In the genomic region with DNA sequence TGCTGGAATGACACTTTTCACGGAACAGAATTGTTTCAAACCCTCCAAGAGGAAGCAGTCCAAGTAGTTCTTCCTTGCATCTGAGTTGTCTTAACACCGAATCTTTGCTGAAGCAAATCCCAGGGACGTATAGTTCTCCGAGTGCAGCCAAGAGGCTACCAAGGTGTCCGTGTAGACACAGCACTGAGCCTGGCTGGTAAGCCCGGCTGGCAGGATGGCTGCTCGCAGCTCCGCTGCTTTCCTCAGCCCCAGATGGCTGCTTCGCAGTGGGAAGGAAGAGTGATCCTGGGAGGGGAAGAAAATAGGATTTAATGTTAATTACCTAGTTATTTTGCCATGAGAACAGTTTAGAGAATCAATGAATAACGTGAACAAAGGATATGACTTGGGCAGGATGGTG, we compare ENCODE assay signal across 25 cellular contexts.
A peak's percentile ranks its signal among the peaks of the same experiment; 100 is the strongest.
DNase-seq lines count a peak whose midpoint lies in the region; ATAC-seq and TF ChIP-seq lines count a peak whose summit lies in the region.
"Had no signal": no experiment of that assay in that cellular context is flagged by ENCODE, and none has a peak within 500 bp of the region (broad histone marks: within the 10 kb centered on the region; RNA-seq: fewer than 3 reads in every experiment).

No MANE protein-coding gene starts in this region.

- no peak overlapping the region for H2BK12ac ChIP-seq in neuronal stem cell (ENCODE audit: low read length)

- no peak overlapping the region for H4K8ac ChIP-seq in neuronal stem cell (ENCODE audit: low read depth, low read length)

- no peak for ATAC-seq in Right ventricle myocardium superior (ENCODE audit: poor library complexity)
- ATAC-seq: A549; CD8-positive, alpha-beta T cell; GM12878 had no signal

- no peak overlapping the region for H3K18ac ChIP-seq in neuronal stem cell (ENCODE audit: low read length)

- CTCF ChIA-PET in CD8-positive, alpha-beta memory T cell (lab: Charles Lee) = no interaction called here

- H3K9me3 ChIP-seq in neuronal stem cell (replicated peaks in 1 of 2; ENCODE audit: control insufficient read depth in 2 of 2, insufficient read depth in 1 of 2, low read depth in 1 of 2, low read length in 2 of 2) = peaks cover 0 to 3% of the 10 kb centered on the region in 2 donors
- no peaks in the 10 kb centered on the region for H3K9me3 ChIP-seq in spleen
- no peaks in the 10 kb centered on the region for H3K9me3 ChIP-seq in CD8-positive, alpha-beta memory T cell (ENCODE audit: low read length)
- H3K9me3 ChIP-seq: A549; BLaER1 treated with 17β-estradiol and CSF1 and Interleukin-3, amounts not matched to agents 10 nM and 100 nM had no signal

- H3K9ac ChIP-seq in neuronal stem cell (ENCODE audit: low read depth, low read length, poor library complexity) = peak overlapping the region; percentile 47
- H3K9ac ChIP-seq: BLaER1 treated with 17β-estradiol and CSF1 and Interleukin-3, amounts not matched to agents 10 nM and 100 nM had no signal

- H3K23ac ChIP-seq in neuronal stem cell (ENCODE audit: low read depth, low read length, poor library complexity) = no peak overlapping the region

- H3K36me3 Mint-ChIP-seq in CD8-positive, alpha-beta memory T cell = no peaks in the 10 kb centered on the region
- H3K36me3 Mint-ChIP-seq: CD8-positive, alpha-beta T cell had no signal

- H3K4me3 ChIP-seq in neuronal stem cell (ENCODE audit: low read length in 2 of 2) (no peak overlapping the region), spleen (no peak overlapping the region)
- H3K4me3 ChIP-seq in CD8-positive, alpha-beta memory T cell (ENCODE audit: low read length) = no peak overlapping the region
- H3K4me3 ChIP-seq: A549; BLaER1 treated with 17β-estradiol and CSF1 and Interleukin-3, amounts not matched to agents 10 nM and 100 nM; GM12878 had no signal

- H2BK120ac ChIP-seq in neuronal stem cell (ENCODE audit: low read depth, low read length) = no peak overlapping the region

- no peak overlapping the region for H4K91ac ChIP-seq in neuronal stem cell (ENCODE audit: low read depth, low read length, poor library complexity)

- DNase-seq in NCI-H82 (lab: John Stamatoyannopoulos, UW) (peak; percentile 65), NCI-H82 treated with DMSO at 0.1 percent for 48 hours (lab: John Stamatoyannopoulos, UW; ENCODE audit: unreplicated experiment) (no peak), cardiac septum (ENCODE audit: low spot score) (peak; percentile 31), Right ventricle myocardium superior (no peak), neuronal stem cell (ENCODE audit: low spot score) (no peak), spleen (peak; percentile 51), LoVo (ENCODE audit: low spot score) (no peak)
- DNase-seq in CD8-positive, alpha-beta memory T cell = no peak
- DNase-seq: AML-193; CD4-positive, alpha-beta T cell; CD8-positive, alpha-beta T cell; COR-L47; DMS 273 treated with DMSO at 0.1 percent for 48 hours; DMS153; DMS53; DMS79; DND-41; EL; GDM1 had no signal

- peaks cover 25 to 30% of the 10 kb centered on the region in 2 donors for H3K27me3 Mint-ChIP-seq in CD8-positive, alpha-beta memory T cell

- H3K9me3 Mint-ChIP-seq in CD8-positive, alpha-beta memory T cell = no peaks in the 10 kb centered on the region
- H3K9me3 Mint-ChIP-seq: CD4-positive, alpha-beta T cell; CD8-positive, alpha-beta T cell had no signal

- no peak overlapping the region for H3K4ac ChIP-seq in neuronal stem cell (ENCODE audit: low read length)

- no peak overlapping the region for H2BK5ac ChIP-seq in neuronal stem cell (ENCODE audit: low read length)

- POLR2A ChIA-PET in CD8-positive, alpha-beta memory T cell (lab: Charles Lee) = no interaction called here

- H2BK15ac ChIP-seq in neuronal stem cell (ENCODE audit: low read length) = no peak overlapping the region

- no peaks in the 10 kb centered on the region for H3K79me1 ChIP-seq in neuronal stem cell (ENCODE audit: low read depth, low read length)

- no peak overlapping the region for H3K27ac Mint-ChIP-seq in CD8-positive, alpha-beta memory T cell
- H3K27ac Mint-ChIP-seq: B cell; CD4-positive, alpha-beta T cell; CD8-positive, alpha-beta T cell had no signal

- no peak overlapping the region for H3K4me3 Mint-ChIP-seq in CD8-positive, alpha-beta memory T cell
- H3K4me3 Mint-ChIP-seq: B cell; CD4-positive, alpha-beta T cell; CD8-positive, alpha-beta T cell had no signal

- H3K27ac ChIP-seq in neuronal stem cell (replicated peaks; ENCODE audit: low read length) (no peak overlapping the region), spleen (no peak overlapping the region)
- no peak overlapping the region for H3K27ac ChIP-seq in CD8-positive, alpha-beta memory T cell (ENCODE audit: low read depth, low read length)
- H3K27ac ChIP-seq: 22Rv1; A549; BLaER1 treated with 17β-estradiol and CSF1 and Interleukin-3, amounts not matched to agents 10 nM and 100 nM; C4-2B had no signal

- no peaks in the 10 kb centered on the region for H3K4me1 Mint-ChIP-seq in CD8-positive, alpha-beta memory T cell

- H2AK5ac ChIP-seq in neuronal stem cell (ENCODE audit: low read depth, low read length) = no peak overlapping the region

- intact Hi-C loops in cardiac septum (cut with DNase I) (no loop called here), Right ventricle myocardium superior (cut with DNase I) (no loop called here), spleen (cut with DNase I; ENCODE audit: low total_unique reads) (no loop called here)

- no peak overlapping the region for H3K4me2 ChIP-seq in neuronal stem cell (ENCODE audit: insufficient read depth, low read length, poor library complexity, severe bottlenecking)
- H3K4me2 ChIP-seq: A549 had no signal

- H3K14ac ChIP-seq in neuronal stem cell (ENCODE audit: low read length) = no peak overlapping the region

- H3K4me1 ChIP-seq in neuronal stem cell (ENCODE audit: control insufficient read depth in 2 of 2, insufficient read depth in 1 of 2, low read depth in 1 of 2, low read length in 2 of 2) (peaks cover 0 to 5% of the 10 kb centered on the region in 2 donors), spleen (peaks cover 0 to 13% (median 3%) of the 10 kb centered on the region in 6 donors)
- no peaks in the 10 kb centered on the region for H3K4me1 ChIP-seq in CD8-positive, alpha-beta memory T cell (ENCODE audit: insufficient read depth, low read length)
- H3K4me1 ChIP-seq: A549 had no signal

- no peaks in the 10 kb centered on the region for H3K36me3 ChIP-seq in neuronal stem cell (replicated peaks in 1 of 2; ENCODE audit: control insufficient read depth in 2 of 2, insufficient read depth in 2 of 2, low read length in 2 of 2)
- H3K36me3 ChIP-seq in spleen = no peaks in the 10 kb centered on the region
- no peaks in the 10 kb centered on the region for H3K36me3 ChIP-seq in CD8-positive, alpha-beta memory T cell (ENCODE audit: insufficient read depth, low read length)
- H3K36me3 ChIP-seq: BLaER1 treated with 17β-estradiol and CSF1 and Interleukin-3, amounts not matched to agents 10 nM and 100 nM had no signal

- TF ChIP-seq CTCF in spleen (IDR thresholded peaks at IDR 0.05 in 8 of 11, conservative IDR thresholded peaks at IDR 0.05 in 3 of 11) = no peak

- WGBS in neuronal stem cell (ENCODE audit: extremely low coverage in 2 of 2, insufficient read length in 2 of 2, insufficient replicate concordance in 1 of 2), 2 donors = no CpG with 5 or more reads among the region's 10 CpGs
- WGBS in spleen, 5 donors = 81 to 97% (median 88%) methylated on average over 9 to 10 of the region's 10 CpGs

- H2AFZ ChIP-seq in neuronal stem cell (ENCODE audit: low read length) = no peak overlapping the region

- TF ChIP-seq POLR2A in spleen (IDR thresholded peaks at IDR 0.05) = no peak

- H3K27me3 ChIP-seq in neuronal stem cell (ENCODE audit: control insufficient read depth in 3 of 3, insufficient read depth in 3 of 3, low read depth in 1 of 3, low read length in 3 of 3) (peaks cover 0 to 2% (median 0%) of the 10 kb centered on the region in 3 experiments), spleen (replicated peaks in 1 of 7) (peaks cover 0 to 9% (median 0%) of the 10 kb centered on the region in 7 donors)
- no peaks in the 10 kb centered on the region for H3K27me3 ChIP-seq in CD8-positive, alpha-beta memory T cell (ENCODE audit: insufficient read depth, low read length, poor library complexity, severe bottlenecking)
- H3K27me3 ChIP-seq: BLaER1 treated with 17β-estradiol and CSF1 and Interleukin-3, amounts not matched to agents 10 nM and 100 nM had no signal

Comparison
In these comparisons a context has a peak if more than half of its experiments do, and no peak if none do; other contexts are left out.
1. DNase-seq: peak in NCI-H82 (single experiment), cardiac septum (single experiment) and spleen (single experiment); none in NCI-H82 treated with DMSO at 0.1 percent for 48 hours (single experiment), Right ventricle myocardium superior (single experiment), neuronal stem cell (single experiment), LoVo (single experiment) and CD8-positive, alpha-beta memory T cell (0 of 5).